1 cellular context compared by ENCODE assay signal in genomic region chr4:173571620-173572019, GRCh38.
TF ChIP-seq lines count a peak whose summit lies in the region.

No MANE protein-coding gene starts in this region.

TF ChIP-seq in K562, 482 proteins besides CTCF, POLR2A, EP300 and RAD21 (continued from another document):
- TF ChIP-seq BRF1 (IDR thresholded peaks at IDR 0.05; ENCODE audit: borderline replicate concordance, extremely low read depth, insufficient read length), result no peak
